In the genomic region with DNA sequence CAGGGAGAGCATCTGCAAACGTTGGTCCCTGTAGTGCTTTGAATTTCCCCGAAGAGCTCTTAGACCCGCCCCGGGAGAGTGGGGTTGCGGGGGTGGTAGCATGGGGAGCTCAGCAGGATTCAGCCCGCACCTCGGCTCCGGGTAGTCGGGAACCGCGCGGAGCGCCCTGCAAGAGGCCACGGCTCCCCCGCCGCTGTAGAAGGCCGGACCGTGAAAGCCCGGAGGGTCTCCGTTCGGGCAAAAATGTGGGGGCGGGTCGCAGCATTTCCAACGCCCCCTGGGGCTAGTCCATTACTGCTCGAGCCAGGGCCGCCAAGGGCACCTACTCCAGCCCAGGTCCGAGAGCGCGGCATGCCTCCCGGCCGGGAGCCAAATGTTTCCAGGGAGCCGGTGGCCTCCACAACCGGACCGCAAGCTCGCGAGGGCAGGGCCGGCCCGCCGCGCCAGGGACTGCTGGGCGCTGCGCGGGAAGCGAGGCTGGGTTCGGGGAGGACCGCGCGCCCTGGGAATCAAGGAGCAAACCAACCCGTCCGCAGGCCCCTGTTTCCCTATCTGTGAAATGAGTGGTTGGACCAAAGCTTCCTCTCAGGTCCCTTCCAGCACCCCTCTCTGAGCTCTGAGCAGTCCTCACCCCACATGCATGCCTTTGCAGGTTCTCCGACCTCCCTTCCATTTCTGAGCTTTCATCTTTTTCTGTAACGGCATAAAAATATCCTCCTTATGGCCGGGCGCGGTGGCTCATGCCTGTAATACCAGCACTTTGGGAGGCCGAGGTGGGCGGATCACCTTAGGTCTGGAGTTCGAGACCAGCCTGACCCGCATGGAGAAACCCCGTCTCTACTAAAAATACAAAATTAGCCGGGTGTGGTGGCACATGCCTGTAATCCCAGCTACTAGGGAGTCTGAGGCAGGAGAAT, we compare ENCODE assay signal across 8 cellular contexts. TPM values are rescaled to one million over a fixed set of nuclear protein-coding genes. Genes with fewer than 3 reads are reported as not detected.
DNase-seq lines count a peak whose midpoint lies in the region; ATAC-seq and TF ChIP-seq lines count a peak whose summit lies in the region.

No MANE protein-coding gene starts in this region.

- peak overlapping the region; percentile 81; the same call in 1 of the 2 replicates for H3K56ac ChIP-seq in IMR-90 (ENCODE audit: extremely low read depth, insufficient read depth, low read length)

- no peak overlapping the region for H2AK5ac ChIP-seq in IMR-90 (ENCODE audit: low read depth, low read length)

- peaks cover 17 to 49% of the 10 kb centered on the region in 2 experiments for H3K79me1 ChIP-seq in IMR-90 (ENCODE audit: low read depth in 1 of 2, low read length in 2 of 2)

- TF ChIP-seq RAD21 in IMR-90 (IDR thresholded peaks at IDR 0.05; ENCODE audit: low read length), result no peak

- peak overlapping the region; percentile 37 for H2BK5ac ChIP-seq in IMR-90 (ENCODE audit: low read depth, low read length, poor library complexity, severe bottlenecking)

- H2BK15ac ChIP-seq in IMR-90 (ENCODE audit: low read depth, low read length), result no peak overlapping the region

- ATAC-seq in GM21786 (IDR thresholded peaks at IDR 0.05; ENCODE audit: unreplicated experiment), result peak; percentile 19
- ATAC-seq in IMR-90 (ENCODE audit: low read depth), result peak; percentile 48

- peaks cover 11% of the 10 kb centered on the region for H3K9me1 ChIP-seq in IMR-90 (ENCODE audit: insufficient read depth, low read length)

- H3K9ac ChIP-seq in IMR-90 (ENCODE audit: low read depth, low read length) (peak overlapping the region; percentile 77), mucosa of stomach (ENCODE audit: low read length) (peak overlapping the region; percentile 96)

- H3K4me3 ChIP-seq in IMR-90 (ENCODE audit: insufficient read depth, low read depth, low read length) (peak overlapping the region; percentile 94), esophagus (ENCODE audit: low read depth in 1 of 2, low read length in 2 of 2) (peak overlapping the region; percentile 90 to 98), mucosa of stomach (ENCODE audit: low read length) (peak overlapping the region; percentile 74), thyroid gland (replicated peaks in 1 of 3) (peak overlapping the region; percentile 66 to 96 (median 70))

- DNase-seq in EL, result peak; percentile 66
- DNase-seq in IMR-90, result peak; percentile 23
- peak; percentile 56 to 65 for DNase-seq in activated CD4-positive, alpha-beta T cell treated with anti-CD3 and anti-CD28 coated beads, Interleukin-2, amount 50 U/mL, for 48 hours
- peak; percentile 59 to 62 for DNase-seq in thyroid gland
- no peak for DNase-seq in NCI-H1417 (lab: John Stamatoyannopoulos, UW)

- peak overlapping the region; percentile 82 to 88; a peak in 3 of 4 replicates for H4K8ac ChIP-seq in IMR-90 (ENCODE audit: low read depth in 2 of 2, low read length in 2 of 2)

- H3K4me1 ChIP-seq in IMR-90 (ENCODE audit: control insufficient read depth, insufficient read depth, low read length) (peaks cover 12% of the 10 kb centered on the region; the same call in 1 of the 2 replicates), esophagus (ENCODE audit: control insufficient read depth in 2 of 2, insufficient read depth in 2 of 2, low read length in 1 of 2) (peaks cover 9 to 21% of the 10 kb centered on the region in 2 donors), mucosa of stomach (ENCODE audit: control insufficient read depth, insufficient read depth, low read length) (peaks cover 49% of the 10 kb centered on the region), thyroid gland (peaks cover 16 to 40% of the 10 kb centered on the region in 2 donors)

- no TSS peak for BruUV-seq in IMR-90 (replicated peaks; lab: Mats Ljungman, UMichigan)

- peak overlapping the region; percentile 75; the same call in 1 of the 2 replicates for H4K91ac ChIP-seq in IMR-90 (ENCODE audit: insufficient read depth, low read depth, low read length)

- dilution Hi-C loops in IMR-90 (cut with HindIII; ENCODE audit: low sequenced_read_pairs, unreplicated experiment), result no loop called here

- TF ChIP-seq POLR2A in IMR-90 (IDR thresholded peaks at IDR 0.05; ENCODE audit: low read depth, low read length), result no peak
- no peak for TF ChIP-seq POLR2A in thyroid gland (IDR thresholded peaks at IDR 0.05)

- peak overlapping the region; percentile 67 for H4K5ac ChIP-seq in IMR-90 (ENCODE audit: low read depth, low read length)

- no peaks in the 10 kb centered on the region for H3K9me3 ChIP-seq in IMR-90 (ENCODE audit: control insufficient read depth, insufficient read depth, low read length)
- no peaks in the 10 kb centered on the region for H3K9me3 ChIP-seq in esophagus (ENCODE audit: control insufficient read depth in 2 of 2, insufficient read depth in 1 of 2, low read depth in 1 of 2, low read length in 1 of 2)
- no peaks in the 10 kb centered on the region for H3K9me3 ChIP-seq in mucosa of stomach (ENCODE audit: control insufficient read depth, low read length)
- H3K9me3 ChIP-seq in thyroid gland, result no peaks in the 10 kb centered on the region

- H4K20me1 ChIP-seq in IMR-90 (ENCODE audit: insufficient read depth, low read length), result peaks cover 28% of the 10 kb centered on the region

- H3K23ac ChIP-seq in IMR-90 (ENCODE audit: low read depth, low read length), result peak overlapping the region; percentile 77

- peak overlapping the region; percentile 82 for H3K4ac ChIP-seq in IMR-90 (ENCODE audit: low read depth, low read length)

- peak overlapping the region; percentile 98 for H2AK9ac ChIP-seq in IMR-90 (replicated peaks; ENCODE audit: low read depth, low read length, poor library complexity)

- TF ChIP-seq CTCF in IMR-90 (conservative IDR thresholded peaks at IDR 0.05; ENCODE audit: low read depth, low read length) (no peak), thyroid gland (IDR thresholded peaks at IDR 0.05) (no peak)

- H3K27ac ChIP-seq in IMR-90 (ENCODE audit: insufficient read depth, low read length) (peak overlapping the region; percentile 64), esophagus (ENCODE audit: low read depth in 2 of 2, low read length in 1 of 2) (peak overlapping the region; percentile 82 to 88), thyroid gland (peak overlapping the region; percentile 75 to 92 (median 83))

- POLR2A ChIA-PET in IMR-90 (lab: Charles Lee; ENCODE audit: unreplicated experiment), result no interaction called here

- 0 out of 2 replicates have a peak overlapping the region, but pooled peaks have one; percentile 68 for H3K14ac ChIP-seq in IMR-90 (replicated peaks; ENCODE audit: low read depth, low read length)

- intact Hi-C loops in IMR-90 (cut with micrococcal nuclease) (no loop called here), thyroid gland (cut with DNase I) (loop anchor here (10.0 kb wide), 1 partner anchor 68 kb away; the partner anchor contains the start of gene EPHX1)

- H3K27me3 ChIP-seq in IMR-90 (ENCODE audit: control insufficient read depth, insufficient read depth, low read length) (no peaks in the 10 kb centered on the region), esophagus (ENCODE audit: control insufficient read depth in 1 of 2, insufficient read depth in 2 of 2, low read length in 2 of 2) (no peaks in the 10 kb centered on the region), mucosa of stomach (ENCODE audit: control insufficient read depth, insufficient read depth, low read length) (no peaks in the 10 kb centered on the region), thyroid gland (no peaks in the 10 kb centered on the region)

- H2BK20ac ChIP-seq in IMR-90 (ENCODE audit: low read depth, low read length), result no peak overlapping the region

- peak overlapping the region; percentile 99 for H2AFZ ChIP-seq in IMR-90 (replicated peaks; ENCODE audit: low read length, poor library complexity)

- H3K18ac ChIP-seq in IMR-90 (ENCODE audit: low read depth, low read length), result peak overlapping the region; percentile 37; the same call in 1 of the 2 replicates

- H3K36me3 ChIP-seq in IMR-90 (ENCODE audit: control insufficient read depth, insufficient read depth, low read length), result no peaks in the 10 kb centered on the region; the same call in 1 of the 2 replicates
- peaks cover 0 to 2% of the 10 kb centered on the region in 2 donors for H3K36me3 ChIP-seq in esophagus (ENCODE audit: control insufficient read depth in 2 of 2, insufficient read depth in 2 of 2, low read length in 1 of 2)
- H3K36me3 ChIP-seq in mucosa of stomach (ENCODE audit: control insufficient read depth, insufficient read depth, low read length), result no peaks in the 10 kb centered on the region
- no peaks in the 10 kb centered on the region for H3K36me3 ChIP-seq in thyroid gland

- 13% methylated on average over 30 of the region's 61 CpGs; no CpG with 5 or more reads in 1 of the 2 experiments for WGBS in IMR-90 (ENCODE audit: extremely low coverage in 2 of 2, insufficient read length in 1 of 2), 2 experiments
- 5% methylated on average over 52 to 61 of the region's 61 CpGs for WGBS in esophagus, 2 donors
- WGBS in thyroid gland, 2 donors, result 14 to 28% methylated on average over 13 to 35 of the region's 61 CpGs

- in situ Hi-C loops in IMR-90 (cut with MboI; ENCODE audit: low sequenced_read_pairs), result no loop called here

- CTCF ChIA-PET in IMR-90 (lab: Yijun Ruan, JAX), result interaction anchor here (0.6 to 1.1 kb wide), 3 partner anchors 92 to 408 kb away, joined by 3 to 5 read pairs (median 3); no protein-coding TSS in a partner anchor

- H2BK120ac ChIP-seq in IMR-90 (ENCODE audit: low read depth, low read length), result peak overlapping the region; percentile 26; the same call in 1 of the 2 replicates

- H3K4me2 ChIP-seq in IMR-90 (ENCODE audit: low read depth, low read length), result peak overlapping the region; percentile 48

RNA-seq across cellular contexts. Expression of gene TMEM63A, which starts 0.8 kb away (rescaled TPM):
- total RNA-seq in IMR-90 (2012; rRNA removed), result 4.7 and 5.6 TPM in 2 replicates
- 23.3 and 23.4 TPM in 2 replicates for polyA plus RNA-seq in IMR-90 (2012; rRNA removed)
- 6.1 and 8.6 TPM in 2 replicates for polyA plus RNA-seq in IMR-90 (2012; cell fraction: cytosol; rRNA removed)
- polyA plus RNA-seq in IMR-90 (2012; cell fraction: nucleus; rRNA removed; ENCODE audit: low replicate concordance), result 206 and 213 TPM in 2 replicates
- polyA plus RNA-seq in esophagus, result 10 to 100 TPM; 11.2 to 34.9 TPM
- total RNA-seq in thyroid gland, result 10 to 100 TPM; 30.1 to 57.7 (median 41.6) TPM

RNA-seq across cellular contexts. Expression of gene LEFTY1, which starts 6.0 kb away (rescaled TPM):
- not detected in 2 replicates for total RNA-seq in IMR-90 (2012; rRNA removed)
- polyA plus RNA-seq in IMR-90 (2012; rRNA removed), result not detected in 2 replicates
- polyA plus RNA-seq in IMR-90 (2012; cell fraction: cytosol; rRNA removed), result not detected in 2 replicates
- 0.07 TPM in 1 of 2 replicates, not detected in the other for polyA plus RNA-seq in IMR-90 (2012; cell fraction: nucleus; rRNA removed; ENCODE audit: low replicate concordance)
- under 1 TPM; 0.02 to 0.10 TPM for polyA plus RNA-seq in esophagus
- total RNA-seq in thyroid gland, result 1 to 10 TPM in 1 of 4 donors, not detected in 3; 1.0 TPM

RNA-seq across cellular contexts. Expression of gene PYCR2, which starts 41.1 kb away (rescaled TPM):
- 31.4 and 34.4 TPM in 2 replicates for total RNA-seq in IMR-90 (2012; rRNA removed)
- polyA plus RNA-seq in IMR-90 (2012; rRNA removed), result 68.1 and 70.6 TPM in 2 replicates
- 49.7 and 57.5 TPM in 2 replicates for polyA plus RNA-seq in IMR-90 (2012; cell fraction: cytosol; rRNA removed)
- 64.1 and 126 TPM in 2 replicates for polyA plus RNA-seq in IMR-90 (2012; cell fraction: nucleus; rRNA removed; ENCODE audit: low replicate concordance)
- 10 to 100 TPM; 38.2 to 41.5 TPM for polyA plus RNA-seq in esophagus
- 10 to 100 TPM; 38.8 to 55.0 (median 41.0) TPM for total RNA-seq in thyroid gland

RNA-seq across cellular contexts. Expression of gene LEFTY2, which starts 58.1 kb away (rescaled TPM):
- total RNA-seq in IMR-90 (2012; rRNA removed) (not detected in 2 replicates), thyroid gland (under 1 TPM in 2 of 4 donors, not detected in 2; 0.11 to 0.29 TPM)
- polyA plus RNA-seq in IMR-90 (2012; rRNA removed) (not detected in 2 replicates), esophagus (not detected)
- not detected in 2 replicates for polyA plus RNA-seq in IMR-90 (2012; cell fraction: cytosol; rRNA removed)
- not detected in 2 replicates for polyA plus RNA-seq in IMR-90 (2012; cell fraction: nucleus; rRNA removed; ENCODE audit: low replicate concordance)

Comparison
In these comparisons a context has a peak if more than half of its experiments do, and no peak if none do; other contexts are left out.
1. DNase-seq: peak in EL (single experiment), IMR-90 (single experiment), activated CD4-positive, alpha-beta T cell treated with anti-CD3 and anti-CD28 coated beads, Interleukin-2, amount 50 U/mL, for 48 hours (2 of 2) and thyroid gland (2 of 2); none in NCI-H1417 (0 of 3).
2. Peak in every context shown above with its lines, with median percentiles within 50 percentile points of each other: H3K27ac ChIP-seq and H3K4me3 ChIP-seq.